ENCODE assay signal across 20 cellular contexts in genomic region chr11:74179234-74180126, GRCh38. TPM values are rescaled to one million over a fixed set of nuclear protein-coding genes. Genes with fewer than 3 reads are reported as not detected.
DNase-seq lines count a peak whose midpoint lies in the region; ATAC-seq, FAIRE-seq and TF ChIP-seq lines count a peak whose summit lies in the region.
"Had no signal": no experiment of that assay in that cellular context is flagged by ENCODE, and none has a peak within 500 bp of the region (broad histone marks: within the 10 kb centered on the region; RNA-seq: fewer than 3 reads in every experiment).

No MANE protein-coding gene starts in this region.

- H3K36me3 Mint-ChIP-seq in WTC11 (no peaks in the 10 kb centered on the region), type B pancreatic cell (peaks cover 9% of the 10 kb centered on the region)
- peaks cover 3% of the 10 kb centered on the region for H3K36me3 Mint-ChIP-seq in T-helper 2 cell treated with Interferon-gamma antibody and Interleukin-4, amounts not matched to agents 5 μg/mL and 100 μg/mL, for 36 hours (ENCODE audit: low read depth)

- TF ChIP-seq POLR2A in HepG2 (IDR thresholded peaks at IDR 0.05; ENCODE audit: insufficient read depth in 1 of 2, low read depth in 2 of 2, low read length in 2 of 2) (no peak), right lobe of liver (IDR thresholded peaks at IDR 0.05) (no peak)

- H3K9me3 Mint-ChIP-seq in WTC11 (no peaks in the 10 kb centered on the region), type B pancreatic cell (no peaks in the 10 kb centered on the region)
- no peaks in the 10 kb centered on the region for H3K9me3 Mint-ChIP-seq in T-helper 2 cell treated with Interferon-gamma antibody and Interleukin-4, amounts not matched to agents 5 μg/mL and 100 μg/mL, for 36 hours

- H3K9me3 ChIP-seq in HepG2 (ENCODE audit: low read length), result no peaks in the 10 kb centered on the region
- no peaks in the 10 kb centered on the region for H3K9me3 ChIP-seq in right lobe of liver
- H3K9me3 ChIP-seq: Peyer's patch had no signal

- peaks cover 0 to 9% of the 10 kb centered on the region in 2 experiments; a peak in 2 of 5 replicates for H3K36me3 ChIP-seq in HepG2 (replicated peaks in 1 of 2; ENCODE audit: control insufficient read depth in 1 of 2, insufficient read depth in 2 of 2, low read length in 2 of 2)
- no peaks in the 10 kb centered on the region for H3K36me3 ChIP-seq in right lobe of liver
- H3K36me3 ChIP-seq: Peyer's patch had no signal

- H3K4me3 Mint-ChIP-seq in WTC11 (no peak overlapping the region), type B pancreatic cell (no peak overlapping the region)
- H3K4me3 Mint-ChIP-seq in T-helper 2 cell treated with Interferon-gamma antibody and Interleukin-4, amounts not matched to agents 5 μg/mL and 100 μg/mL, for 36 hours, result no peak overlapping the region
- H3K4me3 Mint-ChIP-seq: activated naive CD8-positive, alpha-beta T cell had no signal

- no peaks in the 10 kb centered on the region for H3K27me3 Mint-ChIP-seq in WTC11 (ENCODE audit: low read depth)
- no peaks in the 10 kb centered on the region for H3K27me3 Mint-ChIP-seq in type B pancreatic cell
- H3K27me3 Mint-ChIP-seq in T-helper 2 cell treated with Interferon-gamma antibody and Interleukin-4, amounts not matched to agents 5 μg/mL and 100 μg/mL, for 36 hours (ENCODE audit: low read depth), result no peaks in the 10 kb centered on the region
- H3K27me3 Mint-ChIP-seq: activated naive CD8-positive, alpha-beta T cell had no signal

- intact Hi-C loops in HepG2 (cut with micrococcal nuclease; ENCODE audit: unreplicated experiment) (no loop called here), right lobe of liver (cut with DNase I) (no loop called here)

- no peak overlapping the region for H3K9ac ChIP-seq in HepG2 (ENCODE audit: insufficient read depth, low read depth, low read length)

- peak overlapping the region; percentile 27; the same call in 1 of the 2 replicates for H3K27ac Mint-ChIP-seq in WTC11
- no peak overlapping the region for H3K27ac Mint-ChIP-seq in type B pancreatic cell
- no peak overlapping the region for H3K27ac Mint-ChIP-seq in T-helper 2 cell treated with Interferon-gamma antibody and Interleukin-4, amounts not matched to agents 5 μg/mL and 100 μg/mL, for 36 hours
- H3K27ac Mint-ChIP-seq: activated naive CD8-positive, alpha-beta T cell had no signal

- no TSS peak for BruUV-seq in HepG2 (replicated peaks; lab: Mats Ljungman, UMichigan)

- no peak overlapping the region for H2AFZ ChIP-seq in HepG2 (ENCODE audit: low read length)

- FAIRE-seq in HepG2 (lab: Jason Lieb, UNC), result no peak
- FAIRE-seq: keratinocyte, urothelium cell line had no signal

- in situ Hi-C loops in HepG2 (cut with HindIII; ENCODE audit: extremely low pct_ligation_motif_present, low pct_unique_long_range_greater_than_20kb), result no loop called here

- H4K20me1 ChIP-seq in HepG2 (ENCODE audit: insufficient read depth, low read length), result no peaks in the 10 kb centered on the region

- CTCF ChIA-PET in HepG2 (lab: Yijun Ruan, JAX; ENCODE audit: low intra/inter-chr PET ratio, low total read pairs) (no interaction called here), WTC11 (lab: Charles Lee) (no interaction called here)

- H3K27ac ChIP-seq in HepG2 (ENCODE audit: extremely low read length, insufficient read depth, low read length), result no peak overlapping the region
- no peak overlapping the region for H3K27ac ChIP-seq in right lobe of liver
- H3K27ac ChIP-seq: C4-2B, Peyer's patch had no signal

- TF ChIP-seq CTCF in HepG2 (CRISPR knock-in tag; IDR thresholded peaks at IDR 0.05) (no peak), right lobe of liver (IDR thresholded peaks at IDR 0.05) (no peak), WTC11 (IDR thresholded peaks at IDR 0.05) (no peak), fibroblast of mammary gland (conservative IDR thresholded peaks at IDR 0.05; ENCODE audit: control insufficient read depth, insufficient read depth, low read depth, low read length) (no peak), type B pancreatic cell (conservative IDR thresholded peaks at IDR 0.05) (no peak)

- ATAC-seq in HepG2, result no peak
- ATAC-seq in right lobe of liver, result no peak
- ATAC-seq in WTC11, result no peak
- no peak for ATAC-seq in HG02623 (IDR thresholded peaks at IDR 0.05; ENCODE audit: unreplicated experiment)

- H3K4me1 Mint-ChIP-seq in WTC11 (peaks cover 9% of the 10 kb centered on the region; the same call in 1 of the 2 replicates), type B pancreatic cell (ENCODE audit: unreplicated experiment) (peaks cover 4% of the 10 kb centered on the region)
- H3K4me1 Mint-ChIP-seq in T-helper 2 cell treated with Interferon-gamma antibody and Interleukin-4, amounts not matched to agents 5 μg/mL and 100 μg/mL, for 36 hours (ENCODE audit: low read depth), result peaks cover 7% of the 10 kb centered on the region

- H3K27me3 ChIP-seq in HepG2 (ENCODE audit: control insufficient read depth in 1 of 2, insufficient read depth in 2 of 2, low read length in 2 of 2) (no peaks in the 10 kb centered on the region), right lobe of liver (no peaks in the 10 kb centered on the region)
- H3K27me3 ChIP-seq: Peyer's patch had no signal

- H3K79me2 ChIP-seq in HepG2 (ENCODE audit: insufficient read depth, low read length), result peaks cover 69% of the 10 kb centered on the region

- WGBS in HepG2 (ENCODE audit: low lambda C conversion rate), result over 99% methylated on average over 7 of the region's 7 CpGs
- 94% methylated on average over 7 of the region's 7 CpGs for WGBS in right lobe of liver (ENCODE audit: insufficient coverage, low coverage, low lambda C conversion rate, missing lambda C conversion rate)

- POLR2A ChIA-PET in HepG2 (lab: Yijun Ruan, JAX) (no interaction called here), WTC11 (lab: Charles Lee) (no interaction called here)

- peaks cover 26% of the 10 kb centered on the region for H3K4me1 ChIP-seq in HepG2 (ENCODE audit: insufficient read depth, low read length)
- H3K4me1 ChIP-seq in right lobe of liver, result no peaks in the 10 kb centered on the region
- H3K4me1 ChIP-seq: Peyer's patch had no signal

- TF ChIP-seq RAD21 in HepG2 (CRISPR knock-in tag; IDR thresholded peaks at IDR 0.05), result no peak

- no peak overlapping the region for H3K4me2 ChIP-seq in HepG2 (ENCODE audit: low read depth, low read length)

- TF ChIP-seq EP300 in HepG2 (IDR thresholded peaks at IDR 0.05; ENCODE audit: low read depth in 2 of 2, low read length in 2 of 2) (no peak), HepG2 (CRISPR knock-in tag; IDR thresholded peaks at IDR 0.05; ENCODE audit: borderline replicate concordance) (no peak)

- H3K4me3 ChIP-seq in HepG2 (replicated peaks in 1 of 3; ENCODE audit: insufficient read depth in 1 of 3, low read depth in 2 of 3, low read length in 3 of 3) (no peak overlapping the region), right lobe of liver (no peak overlapping the region), fibroblast of mammary gland (ENCODE audit: control insufficient read depth, low read depth, low read length) (no peak overlapping the region)
- H3K4me3 ChIP-seq: Peyer's patch had no signal

- DNase-seq in HepG2 (ENCODE audit: low spot score) (no peak), right lobe of liver (no peak), WTC11 (ENCODE audit: low spot score) (no peak), fibroblast of mammary gland (ENCODE audit: low read depth) (peak; percentile 46), type B pancreatic cell (ENCODE audit: extremely low spot score, unreplicated experiment) (no peak), NCI-H226 (no peak)
- DNase-seq in T-helper 2 cell treated with Interferon-gamma antibody and Interleukin-4, amounts not matched to agents 5 μg/mL and 100 μg/mL, for 36 hours (ENCODE audit: low spot score), result no peak
- DNase-seq: cerebellar nuclear complex; head of caudate nucleus; Kasumi-1; NCI-H146; NCI-H524 treated with DMSO at 0.1 percent for 48 hours; occipital lobe; Peyer's patch; stimulated activated naive CD4-positive, alpha-beta T cell treated with Interleukin-2 at 50 U/mL for 16 hours had no signal

RNA-seq across cellular contexts. Expression of gene PPME1, which starts 8.4 kb away (rescaled TPM):
- 31.3 TPM in 2 replicates for total RNA-seq in HepG2 (2016; rRNA removed; fragmentation: Illumina TruSeq; extraction: Trizol)
- total RNA-seq in HepG2 (2016; cell fraction: cytosol; rRNA removed; fragmentation: Illumina TruSeq; extraction: Trizol; ENCODE audit: low read depth), result 7.4 and 7.8 TPM in 2 replicates
- 26.7 and 30.7 TPM in 2 replicates for total RNA-seq in HepG2 (2016; cell fraction: insoluble cytoplasmic fraction; rRNA removed; fragmentation: Illumina TruSeq; extraction: Trizol)
- total RNA-seq in HepG2 (2016; cell fraction: membrane; rRNA removed; fragmentation: Illumina TruSeq; extraction: Trizol), result 14.4 and 14.9 TPM in 2 replicates
- total RNA-seq in HepG2 (2016; cell fraction: nucleus; rRNA removed; fragmentation: Illumina TruSeq; extraction: Trizol), result 25.1 and 28.0 TPM in 2 replicates
- 44.2 and 56.0 TPM in 2 replicates for polyA plus RNA-seq in HepG2 (2011; rRNA removed)
- 50.5 and 57.4 TPM in 2 replicates for polyA plus RNA-seq in HepG2 (2011; cell fraction: cytosol; rRNA removed)
- polyA plus RNA-seq in HepG2 (2011; cell fraction: nucleus; rRNA removed), result 50.6 and 58.0 TPM in 2 replicates
- polyA plus RNA-seq in HepG2 (2012), result 32.9 and 37.6 TPM in 2 replicates
- 5.2 and 5.8 TPM in 2 replicates for polyA plus RNA-seq in HepG2 (2016; cell fraction: cytosol; fragmentation: Illumina TruSeq; extraction: Trizol; ENCODE audit: low read depth)
- 38.0 and 47.1 TPM in 2 replicates for polyA plus RNA-seq in HepG2 (2016; cell fraction: insoluble cytoplasmic fraction; fragmentation: Illumina TruSeq; extraction: Trizol; ENCODE audit: low read depth)
- 11.3 and 14.1 TPM in 2 replicates for polyA plus RNA-seq in HepG2 (2016; cell fraction: membrane; fragmentation: Illumina TruSeq; extraction: Trizol; ENCODE audit: low read depth)
- 36.6 and 41.2 TPM in 2 replicates for polyA plus RNA-seq in HepG2 (2016; cell fraction: nucleus; fragmentation: Illumina TruSeq; extraction: Trizol; ENCODE audit: insufficient read depth, low read depth)
- polyA minus RNA-seq in HepG2 (2011; rRNA and poly(A)+ RNA removed; ENCODE audit: low replicate concordance), result 59.3 and 103 TPM in 2 replicates
- 34.3 and 38.3 TPM in 2 replicates for polyA minus RNA-seq in HepG2 (2011; cell fraction: cytosol; rRNA and poly(A)+ RNA removed)
- polyA minus RNA-seq in HepG2 (2011; cell fraction: nucleus; rRNA and poly(A)+ RNA removed), result 65.1 and 67.1 TPM in 2 replicates
- total RNA-seq in right lobe of liver, result 10 to 100 TPM in 5 of 6 experiments, 1 to 10 TPM in 1; 8.9 to 18.9 (median 13.0) TPM
- 42.5 to 45.2 TPM (median 44.6 TPM) in 3 replicates for total RNA-seq in WTC11 (2021)
- total RNA-seq in type B pancreatic cell (ENCODE audit: low replicate concordance), result 44.8 and 45.0 TPM in 2 replicates

RNA-seq across cellular contexts. Expression of gene C2CD3, which starts 8.7 kb away (rescaled TPM):
- total RNA-seq in HepG2 (2016; rRNA removed; fragmentation: Illumina TruSeq; extraction: Trizol), result 6.4 and 8.0 TPM in 2 replicates
- total RNA-seq in HepG2 (2016; cell fraction: cytosol; rRNA removed; fragmentation: Illumina TruSeq; extraction: Trizol; ENCODE audit: low read depth), result 3.9 and 4.0 TPM in 2 replicates
- total RNA-seq in HepG2 (2016; cell fraction: insoluble cytoplasmic fraction; rRNA removed; fragmentation: Illumina TruSeq; extraction: Trizol), result 6.5 and 9.9 TPM in 2 replicates
- 6.9 and 8.1 TPM in 2 replicates for total RNA-seq in HepG2 (2016; cell fraction: membrane; rRNA removed; fragmentation: Illumina TruSeq; extraction: Trizol)
- 12.7 and 13.2 TPM in 2 replicates for total RNA-seq in HepG2 (2016; cell fraction: nucleus; rRNA removed; fragmentation: Illumina TruSeq; extraction: Trizol)
- polyA plus RNA-seq in HepG2 (2011; rRNA removed), result 5.5 and 6.2 TPM in 2 replicates
- 3.1 and 3.6 TPM in 2 replicates for polyA plus RNA-seq in HepG2 (2011; cell fraction: cytosol; rRNA removed)
- 6.4 and 6.5 TPM in 2 replicates for polyA plus RNA-seq in HepG2 (2011; cell fraction: nucleus; rRNA removed)
- 5.9 and 6.5 TPM in 2 replicates for polyA plus RNA-seq in HepG2 (2012)
- 4.6 and 6.1 TPM in 2 replicates for polyA plus RNA-seq in HepG2 (2016; cell fraction: cytosol; fragmentation: Illumina TruSeq; extraction: Trizol; ENCODE audit: low read depth)
- 8.1 and 10.7 TPM in 2 replicates for polyA plus RNA-seq in HepG2 (2016; cell fraction: insoluble cytoplasmic fraction; fragmentation: Illumina TruSeq; extraction: Trizol; ENCODE audit: low read depth)
- polyA plus RNA-seq in HepG2 (2016; cell fraction: membrane; fragmentation: Illumina TruSeq; extraction: Trizol; ENCODE audit: low read depth), result 7.1 and 8.2 TPM in 2 replicates
- polyA plus RNA-seq in HepG2 (2016; cell fraction: nucleus; fragmentation: Illumina TruSeq; extraction: Trizol; ENCODE audit: insufficient read depth, low read depth), result 12.8 and 14.8 TPM in 2 replicates
- 19.1 and 127 TPM in 2 replicates for polyA minus RNA-seq in HepG2 (2011; rRNA and poly(A)+ RNA removed; ENCODE audit: low replicate concordance)
- polyA minus RNA-seq in HepG2 (2011; cell fraction: cytosol; rRNA and poly(A)+ RNA removed), result 5.9 and 7.7 TPM in 2 replicates
- polyA minus RNA-seq in HepG2 (2011; cell fraction: nucleus; rRNA and poly(A)+ RNA removed), result 20.1 and 22.3 TPM in 2 replicates
- total RNA-seq in right lobe of liver, result 1 to 10 TPM; 4.8 to 9.6 (median 7.4) TPM
- 15.0 to 18.7 TPM (median 15.4 TPM) in 3 replicates for total RNA-seq in WTC11 (2021)
- 34.2 and 36.8 TPM in 2 replicates for total RNA-seq in type B pancreatic cell (ENCODE audit: low replicate concordance)
